15 cellular contexts compared by ENCODE assay signal in the genomic region with DNA sequence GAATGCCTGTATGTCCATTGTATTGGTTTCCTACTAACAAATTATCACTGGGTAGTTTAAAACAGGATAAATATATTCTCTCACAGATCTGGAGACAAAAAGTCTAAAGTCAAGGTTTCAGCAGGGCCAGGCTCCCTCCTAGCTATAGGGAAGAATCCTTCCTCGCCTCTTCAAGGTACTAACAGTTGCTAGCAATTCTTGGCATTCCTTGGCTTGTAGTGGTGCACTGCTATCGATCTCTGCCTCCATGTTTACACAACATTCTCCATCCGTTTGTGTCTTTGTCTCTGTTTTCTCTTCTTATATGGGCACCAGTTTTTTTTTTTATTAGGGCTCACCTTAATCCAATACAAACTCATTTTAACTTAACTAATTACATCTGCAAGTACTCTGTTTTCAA. TPM values are rescaled to one million over a fixed set of nuclear protein-coding genes. Genes with fewer than 3 reads are reported as not detected.
DNase-seq lines count a peak whose midpoint lies in the region; ATAC-seq and TF ChIP-seq lines count a peak whose summit lies in the region.
"Had no signal": no experiment of that assay in that cellular context is flagged by ENCODE, and none has a peak within 500 bp of the region (broad histone marks: within the 10 kb centered on the region; RNA-seq: fewer than 3 reads in every experiment).

No MANE protein-coding gene starts in this region.

- peaks cover 10% of the 10 kb centered on the region for H3K27me3 Mint-ChIP-seq in GM23338 (ENCODE audit: insufficient read depth, low read depth, poor library complexity)

- H3K4me3 Mint-ChIP-seq in GM23338, result no peak overlapping the region; the same call in 2 of the 3 replicates
- H3K4me3 Mint-ChIP-seq: CD4-positive, CD25-positive, alpha-beta regulatory T cell had no signal

- DNase-seq in GM23338 (ENCODE audit: low spot score) (peak; percentile 70), NT2/D1 (ENCODE audit: low read depth, low spot score) (peak; percentile 13), iPS DF 19.7 (ENCODE audit: low read depth, low spot score) (peak; percentile 20), mesendoderm (peak; percentile 62), neuronal stem cell (ENCODE audit: low spot score) (no peak), hepatocyte (ENCODE audit: low spot score) (no peak)
- DNase-seq: ACHN; CD4-positive, CD25-positive, alpha-beta regulatory T cell; DMS53; GM23248; IMR-90 had no signal

- H3F3A ChIP-seq in GM23338 (replicated peaks; ENCODE audit: low read depth), result no peaks in the 10 kb centered on the region

- peak overlapping the region; percentile 8; the same call in 1 of the 2 replicates for H3K4me2 ChIP-seq in GM23338
- H3K4me2 ChIP-seq in mesendoderm (ENCODE audit: low read length), result no peak overlapping the region
- H3K4me2 ChIP-seq in neuronal stem cell (ENCODE audit: insufficient read depth, low read length, poor library complexity, severe bottlenecking), result no peak overlapping the region
- H3K4me2 ChIP-seq in hepatocyte, result no peak overlapping the region
- H3K4me2 ChIP-seq: BLaER1 treated with 17β-estradiol and CSF1 and Interleukin-3, amounts not matched to agents 10 nM and 100 nM had no signal

- H3K36me3 ChIP-seq in GM23338 (ENCODE audit: insufficient read depth), result no peaks in the 10 kb centered on the region
- no peaks in the 10 kb centered on the region for H3K36me3 ChIP-seq in NT2/D1 (ENCODE audit: insufficient read depth, insufficient read length, low read length)
- H3K36me3 ChIP-seq in mesendoderm (ENCODE audit: control insufficient read depth, insufficient read depth, low read length), result no peaks in the 10 kb centered on the region
- H3K36me3 ChIP-seq in neuronal stem cell (replicated peaks in 1 of 2; ENCODE audit: control insufficient read depth in 2 of 2, insufficient read depth in 2 of 2, low read length in 2 of 2), result no peaks in the 10 kb centered on the region
- H3K36me3 ChIP-seq in hepatocyte (replicated peaks; ENCODE audit: insufficient read depth, low read depth), result no peaks in the 10 kb centered on the region
- H3K36me3 ChIP-seq: BLaER1 treated with 17β-estradiol and CSF1 and Interleukin-3, amounts not matched to agents 10 nM and 100 nM; HAP-1 had no signal

- H3K4me1 ChIP-seq in GM23338 (ENCODE audit: insufficient read depth) (peaks cover 26% of the 10 kb centered on the region), NT2/D1 (ENCODE audit: insufficient read depth, insufficient read length) (peaks cover 3% of the 10 kb centered on the region), mesendoderm (ENCODE audit: control insufficient read depth, low read depth, low read length) (peaks cover 3% of the 10 kb centered on the region), neuronal stem cell (ENCODE audit: control insufficient read depth in 2 of 2, insufficient read depth in 1 of 2, low read depth in 1 of 2, low read length in 2 of 2) (peaks cover 6 to 7% of the 10 kb centered on the region in 2 donors), hepatocyte (ENCODE audit: insufficient read depth) (peaks cover 10% of the 10 kb centered on the region)
- H3K4me1 ChIP-seq: HAP-1 had no signal

- H3K23ac ChIP-seq in mesendoderm (ENCODE audit: low read length) (no peak overlapping the region), neuronal stem cell (ENCODE audit: low read depth, low read length, poor library complexity) (no peak overlapping the region)

- H2BK15ac ChIP-seq in mesendoderm (replicated peaks; ENCODE audit: low read depth) (no peak overlapping the region), neuronal stem cell (ENCODE audit: low read length) (no peak overlapping the region)

- H3K18ac ChIP-seq in mesendoderm (ENCODE audit: low read length), result no peak overlapping the region
- no peak overlapping the region for H3K18ac ChIP-seq in neuronal stem cell (ENCODE audit: low read length)

- H3K4ac ChIP-seq in mesendoderm (ENCODE audit: low read depth, low read length) (no peak overlapping the region), neuronal stem cell (ENCODE audit: low read length) (no peak overlapping the region)

- H2BK5ac ChIP-seq in mesendoderm (ENCODE audit: low read length), result no peak overlapping the region
- no peak overlapping the region for H2BK5ac ChIP-seq in neuronal stem cell (ENCODE audit: low read length)

- H4K20me1 ChIP-seq in GM23338 (replicated peaks; ENCODE audit: insufficient read depth) (no peaks in the 10 kb centered on the region), hepatocyte (ENCODE audit: insufficient read depth, poor library complexity, severe bottlenecking) (no peaks in the 10 kb centered on the region)
- H4K20me1 ChIP-seq: BLaER1 treated with 17β-estradiol and CSF1 and Interleukin-3, amounts not matched to agents 10 nM and 100 nM had no signal

- H3K9me2 ChIP-seq in GM23338 (ENCODE audit: insufficient read depth) (peaks cover 13% of the 10 kb centered on the region), hepatocyte (replicated peaks; ENCODE audit: insufficient read depth) (no peaks in the 10 kb centered on the region)

- ATAC-seq in GM23338 (peak; percentile 88), HG03039 (IDR thresholded peaks at IDR 0.05; ENCODE audit: unreplicated experiment) (no peak)

- H3K9me3 ChIP-seq in NT2/D1 (ENCODE audit: insufficient read depth, low read length), result no peaks in the 10 kb centered on the region
- no peaks in the 10 kb centered on the region for H3K9me3 ChIP-seq in neuronal stem cell (replicated peaks in 1 of 2; ENCODE audit: control insufficient read depth in 2 of 2, insufficient read depth in 1 of 2, low read depth in 1 of 2, low read length in 2 of 2)
- no peaks in the 10 kb centered on the region for H3K9me3 ChIP-seq in hepatocyte (ENCODE audit: low read depth)
- H3K9me3 ChIP-seq: HAP-1 had no signal

- no peak overlapping the region for H3K14ac ChIP-seq in neuronal stem cell (ENCODE audit: low read length)

- H2AFZ ChIP-seq in GM23338 (no peak overlapping the region), neuronal stem cell (ENCODE audit: low read length) (no peak overlapping the region), hepatocyte (no peak overlapping the region)
- H2AFZ ChIP-seq: GM23248 had no signal

- H4K8ac ChIP-seq in mesendoderm (ENCODE audit: low read depth, low read length) (no peak overlapping the region), neuronal stem cell (ENCODE audit: low read depth, low read length) (no peak overlapping the region)

- no peak overlapping the region for H3K56ac ChIP-seq in mesendoderm (ENCODE audit: low read length)

- no peak overlapping the region for H3K27ac Mint-ChIP-seq in GM23338
- H3K27ac Mint-ChIP-seq: CD4-positive, CD25-positive, alpha-beta regulatory T cell had no signal

- H4K5ac ChIP-seq in mesendoderm (ENCODE audit: low read length), result no peak overlapping the region

- H3K79me2 ChIP-seq in GM23338 (replicated peaks; ENCODE audit: insufficient read depth) (no peaks in the 10 kb centered on the region), mesendoderm (ENCODE audit: control insufficient read depth, insufficient read depth, low read length) (no peaks in the 10 kb centered on the region), hepatocyte (no peaks in the 10 kb centered on the region)

- no peak overlapping the region for H2BK12ac ChIP-seq in neuronal stem cell (ENCODE audit: low read length)

- TF ChIP-seq CTCF in GM23338 (conservative IDR thresholded peaks at IDR 0.05; ENCODE audit: low read depth in 2 of 2) (no peak), hepatocyte (IDR thresholded peaks at IDR 0.05; ENCODE audit: poor library complexity) (no peak)

- H3K9ac ChIP-seq in NT2/D1 (ENCODE audit: insufficient read length, low read depth) (no peak overlapping the region), mesendoderm (ENCODE audit: low read length) (no peak overlapping the region), neuronal stem cell (ENCODE audit: low read depth, low read length, poor library complexity) (no peak overlapping the region)
- H3K9ac ChIP-seq: BLaER1 treated with 17β-estradiol and CSF1 and Interleukin-3, amounts not matched to agents 10 nM and 100 nM; GM23248 had no signal

- H3K9me3 Mint-ChIP-seq in GM23338, result no peaks in the 10 kb centered on the region; the same call in 2 of the 3 replicates

- H3K4me3 ChIP-seq in GM23338 (no peak overlapping the region), NT2/D1 (ENCODE audit: insufficient read length, low read depth) (no peak overlapping the region), mesendoderm (ENCODE audit: low read length) (no peak overlapping the region), neuronal stem cell (ENCODE audit: low read length in 2 of 2) (no peak overlapping the region), hepatocyte (no peak overlapping the region)
- H3K4me3 ChIP-seq: BLaER1 treated with 17β-estradiol and CSF1 and Interleukin-3, amounts not matched to agents 10 nM and 100 nM; GM23248; HAP-1 had no signal

- no peak overlapping the region for H4K91ac ChIP-seq in neuronal stem cell (ENCODE audit: low read depth, low read length, poor library complexity)

- no peaks in the 10 kb centered on the region for H3K27me3 ChIP-seq in GM23338 (ENCODE audit: insufficient read depth)
- no peaks in the 10 kb centered on the region for H3K27me3 ChIP-seq in NT2/D1 (ENCODE audit: insufficient read depth, insufficient read length)
- H3K27me3 ChIP-seq in mesendoderm (ENCODE audit: insufficient read depth, low read length, poor library complexity), result no peaks in the 10 kb centered on the region
- peaks cover 0 to 6% (median 0%) of the 10 kb centered on the region in 3 experiments for H3K27me3 ChIP-seq in neuronal stem cell (ENCODE audit: control insufficient read depth in 3 of 3, insufficient read depth in 3 of 3, low read depth in 1 of 3, low read length in 3 of 3)
- no peaks in the 10 kb centered on the region for H3K27me3 ChIP-seq in hepatocyte
- H3K27me3 ChIP-seq: BLaER1 treated with 17β-estradiol and CSF1 and Interleukin-3, amounts not matched to agents 10 nM and 100 nM had no signal

- peaks cover 42% of the 10 kb centered on the region for H3K4me1 Mint-ChIP-seq in GM23338
- H3K4me1 Mint-ChIP-seq: CD4-positive, CD25-positive, alpha-beta regulatory T cell had no signal

- H3K36me3 Mint-ChIP-seq in GM23338 (ENCODE audit: low read depth), result no peaks in the 10 kb centered on the region
- H3K36me3 Mint-ChIP-seq: CD4-positive, CD25-positive, alpha-beta regulatory T cell had no signal

- WGBS in mesendoderm (ENCODE audit: extremely low coverage, insufficient coverage, low lambda C conversion rate), result no CpG with 5 or more reads among the region's 3 CpGs
- WGBS in neuronal stem cell (ENCODE audit: extremely low coverage in 2 of 2, insufficient read length in 2 of 2, insufficient replicate concordance in 1 of 2), 2 donors, result no CpG with 5 or more reads among the region's 3 CpGs
- 30% methylated on average over 3 of the region's 3 CpGs for WGBS in hepatocyte (ENCODE audit: low lambda C conversion rate, missing lambda C conversion rate)

- peak overlapping the region; percentile 30 for H3K27ac ChIP-seq in GM23338 (ENCODE audit: low read depth)
- no peak overlapping the region for H3K27ac ChIP-seq in mesendoderm (ENCODE audit: low read depth, low read length)
- H3K27ac ChIP-seq in neuronal stem cell (replicated peaks; ENCODE audit: low read length), result no peak overlapping the region
- no peak overlapping the region for H3K27ac ChIP-seq in hepatocyte
- H3K27ac ChIP-seq: BLaER1 treated with 17β-estradiol and CSF1 and Interleukin-3, amounts not matched to agents 10 nM and 100 nM; GM23248 had no signal

- H3K79me1 ChIP-seq in mesendoderm (ENCODE audit: low read length) (no peaks in the 10 kb centered on the region), neuronal stem cell (ENCODE audit: low read depth, low read length) (no peaks in the 10 kb centered on the region)

- no peak overlapping the region for H2BK120ac ChIP-seq in mesendoderm (ENCODE audit: low read depth, low read length)
- H2BK120ac ChIP-seq in neuronal stem cell (ENCODE audit: low read depth, low read length), result no peak overlapping the region

- H2AK5ac ChIP-seq in mesendoderm (ENCODE audit: low read length) (no peak overlapping the region), neuronal stem cell (ENCODE audit: low read depth, low read length) (no peak overlapping the region)

RNA-seq across cellular contexts. Expression of gene OR2B6, which starts 48.9 kb away (rescaled TPM):
- not detected in 2 replicates for total RNA-seq in GM23338 (2014; rRNA removed; shearing (Covaris generic))
- 0.45 TPM in 1 of 2 replicates, not detected in the other for polyA plus RNA-seq in GM23338 (2016; fragmentation: Nextera tagmentation; extraction: Ambion mirVana)
- polyA plus RNA-seq in mesendoderm (2013, experiment 1 of 2), result 0.08 TPM
- polyA plus RNA-seq in mesendoderm (2013, experiment 2 of 2), result 0.20 TPM
- not detected for polyA plus RNA-seq in neuronal stem cell (2013, experiment 1 of 2)
- 0.07 TPM for polyA plus RNA-seq in neuronal stem cell (2013, experiment 2 of 2)
- total RNA-seq in hepatocyte, result not detected in 2 replicates
- 0.17 TPM in 1 of 2 replicates, not detected in the other for polyA plus RNA-seq in hepatocyte
- total RNA-seq: A172; CD4-positive, CD25-positive, alpha-beta regulatory T cell; GM23248; IMR-90 had no signal
- polyA plus RNA-seq: CD4-positive, CD25-positive, alpha-beta regulatory T cell; GM23248; IMR-90 had no signal

Comparison
In these comparisons a context has a peak if more than half of its experiments do, and no peak if none do; other contexts are left out.
1. DNase-seq: peak in GM23338 (single experiment), NT2/D1 (single experiment), iPS DF 19.7 (single experiment) and mesendoderm (single experiment); none in neuronal stem cell (single experiment) and hepatocyte (single experiment).